ENCODE assay signal across 1 cellular context in the genomic region with DNA sequence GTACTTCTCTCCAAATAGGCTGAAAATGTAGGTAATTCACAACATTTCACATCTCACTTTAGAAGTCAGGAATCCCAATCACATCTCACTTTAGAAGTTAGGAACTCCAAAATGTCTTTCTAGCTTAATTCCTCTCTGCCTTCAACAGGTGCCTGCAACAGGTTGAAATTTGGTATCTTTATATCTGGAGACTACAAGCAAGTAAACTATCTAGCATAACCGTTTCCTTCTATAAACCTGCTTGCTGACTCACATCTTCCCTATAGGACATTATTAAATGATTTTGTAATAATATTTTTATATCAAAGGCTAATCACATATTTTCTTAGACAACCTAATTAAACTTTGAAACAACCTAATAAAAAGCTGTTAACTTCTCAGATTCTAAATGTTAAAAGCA.
TF ChIP-seq lines count a peak whose summit lies in the region.

No MANE protein-coding gene starts in this region.

TF ChIP-seq in GM23338, 12 proteins besides CTCF, POLR2A, EP300 and RAD21 (continued from another document):
- TF ChIP-seq, protein P1, sequence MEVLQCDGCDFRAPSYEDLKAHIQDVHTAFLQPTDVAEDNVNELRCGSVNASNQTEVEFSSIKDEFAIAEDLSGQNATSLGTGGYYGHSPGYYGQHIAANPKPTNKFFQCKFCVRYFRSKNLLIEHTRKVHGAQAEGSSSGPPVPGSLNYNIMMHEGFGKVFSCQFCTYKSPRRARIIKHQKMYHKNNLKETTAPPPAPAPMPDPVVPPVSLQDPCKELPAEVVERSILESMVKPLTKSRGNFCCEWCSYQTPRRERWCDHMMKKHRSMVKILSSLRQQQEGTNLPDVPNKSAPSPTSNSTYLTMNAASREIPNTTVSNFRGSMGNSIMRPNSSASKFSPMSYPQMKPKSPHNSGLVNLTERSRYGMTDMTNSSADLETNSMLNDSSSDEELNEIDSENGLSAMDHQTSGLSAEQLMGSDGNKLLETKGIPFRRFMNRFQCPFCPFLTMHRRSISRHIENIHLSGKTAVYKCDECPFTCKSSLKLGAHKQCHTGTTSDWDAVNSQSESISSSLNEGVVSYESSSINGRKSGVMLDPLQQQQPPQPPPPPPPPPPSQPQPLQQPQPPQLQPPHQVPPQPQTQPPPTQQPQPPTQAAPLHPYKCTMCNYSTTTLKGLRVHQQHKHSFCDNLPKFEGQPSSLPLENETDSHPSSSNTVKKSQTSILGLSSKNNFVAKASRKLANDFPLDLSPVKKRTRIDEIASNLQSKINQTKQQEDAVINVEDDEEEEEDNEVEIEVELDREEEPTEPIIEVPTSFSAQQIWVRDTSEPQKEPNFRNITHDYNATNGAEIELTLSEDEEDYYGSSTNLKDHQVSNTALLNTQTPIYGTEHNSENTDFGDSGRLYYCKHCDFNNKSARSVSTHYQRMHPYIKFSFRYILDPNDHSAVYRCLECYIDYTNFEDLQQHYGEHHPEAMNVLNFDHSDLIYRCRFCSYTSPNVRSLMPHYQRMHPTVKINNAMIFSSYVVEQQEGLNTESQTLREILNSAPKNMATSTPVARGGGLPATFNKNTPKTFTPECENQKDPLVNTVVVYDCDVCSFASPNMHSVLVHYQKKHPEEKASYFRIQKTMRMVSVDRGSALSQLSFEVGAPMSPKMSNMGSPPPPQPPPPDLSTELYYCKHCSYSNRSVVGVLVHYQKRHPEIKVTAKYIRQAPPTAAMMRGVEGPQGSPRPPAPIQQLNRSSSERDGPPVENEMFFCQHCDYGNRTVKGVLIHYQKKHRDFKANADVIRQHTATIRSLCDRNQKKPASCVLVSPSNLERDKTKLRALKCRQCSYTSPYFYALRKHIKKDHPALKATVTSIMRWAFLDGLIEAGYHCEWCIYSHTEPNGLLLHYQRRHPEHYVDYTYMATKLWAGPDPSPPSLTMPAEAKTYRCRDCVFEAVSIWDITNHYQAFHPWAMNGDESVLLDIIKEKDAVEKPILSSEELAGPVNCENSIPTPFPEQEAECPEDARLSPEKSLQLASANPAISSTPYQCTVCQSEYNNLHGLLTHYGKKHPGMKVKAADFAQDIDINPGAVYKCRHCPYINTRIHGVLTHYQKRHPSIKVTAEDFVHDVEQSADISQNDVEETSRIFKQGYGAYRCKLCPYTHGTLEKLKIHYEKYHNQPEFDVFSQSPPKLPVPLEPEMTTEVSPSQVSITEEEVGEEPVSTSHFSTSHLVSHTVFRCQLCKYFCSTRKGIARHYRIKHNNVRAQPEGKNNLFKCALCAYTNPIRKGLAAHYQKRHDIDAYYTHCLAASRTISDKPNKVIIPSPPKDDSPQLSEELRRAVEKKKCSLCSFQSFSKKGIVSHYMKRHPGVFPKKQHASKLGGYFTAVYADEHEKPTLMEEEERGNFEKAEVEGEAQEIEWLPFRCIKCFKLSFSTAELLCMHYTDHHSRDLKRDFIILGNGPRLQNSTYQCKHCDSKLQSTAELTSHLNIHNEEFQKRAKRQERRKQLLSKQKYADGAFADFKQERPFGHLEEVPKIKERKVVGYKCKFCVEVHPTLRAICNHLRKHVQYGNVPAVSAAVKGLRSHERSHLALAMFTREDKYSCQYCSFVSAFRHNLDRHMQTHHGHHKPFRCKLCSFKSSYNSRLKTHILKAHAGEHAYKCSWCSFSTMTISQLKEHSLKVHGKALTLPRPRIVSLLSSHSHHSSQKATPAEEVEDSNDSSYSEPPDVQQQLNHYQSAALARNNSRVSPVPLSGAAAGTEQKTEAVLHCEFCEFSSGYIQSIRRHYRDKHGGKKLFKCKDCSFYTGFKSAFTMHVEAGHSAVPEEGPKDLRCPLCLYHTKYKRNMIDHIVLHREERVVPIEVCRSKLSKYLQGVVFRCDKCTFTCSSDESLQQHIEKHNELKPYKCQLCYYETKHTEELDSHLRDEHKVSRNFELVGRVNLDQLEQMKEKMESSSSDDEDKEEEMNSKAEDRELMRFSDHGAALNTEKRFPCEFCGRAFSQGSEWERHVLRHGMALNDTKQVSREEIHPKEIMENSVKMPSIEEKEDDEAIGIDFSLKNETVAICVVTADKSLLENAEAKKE (CRISPR knock-in tag; IDR thresholded peaks at IDR 0.05), result no peak
- TF ChIP-seq ZNF331 (CRISPR knock-in tag; IDR thresholded peaks at IDR 0.05; ENCODE audit: low read depth) (no peak), ZNF114 (CRISPR knock-in tag; IDR thresholded peaks at IDR 0.05) (no peak), STAT1 (IDR thresholded peaks at IDR 0.05; ENCODE audit: unreplicated experiment) (no peak), JUNB (IDR thresholded peaks at IDR 0.05; ENCODE audit: unreplicated experiment) (no peak), POLR2AphosphoS5 (IDR thresholded peaks at IDR 0.05; ENCODE audit: low read depth) (no peak), EZH2 (IDR thresholded peaks at IDR 0.05; ENCODE audit: low read depth, unreplicated experiment) (no peak), EZH2phosphoT487 (IDR thresholded peaks at IDR 0.05; ENCODE audit: unreplicated experiment) (no peak), CREB1 (CRISPR knock-in tag; IDR thresholded peaks at IDR 0.05; ENCODE audit: low read depth) (no peak)
- TF ChIP-seq, protein P2, sequence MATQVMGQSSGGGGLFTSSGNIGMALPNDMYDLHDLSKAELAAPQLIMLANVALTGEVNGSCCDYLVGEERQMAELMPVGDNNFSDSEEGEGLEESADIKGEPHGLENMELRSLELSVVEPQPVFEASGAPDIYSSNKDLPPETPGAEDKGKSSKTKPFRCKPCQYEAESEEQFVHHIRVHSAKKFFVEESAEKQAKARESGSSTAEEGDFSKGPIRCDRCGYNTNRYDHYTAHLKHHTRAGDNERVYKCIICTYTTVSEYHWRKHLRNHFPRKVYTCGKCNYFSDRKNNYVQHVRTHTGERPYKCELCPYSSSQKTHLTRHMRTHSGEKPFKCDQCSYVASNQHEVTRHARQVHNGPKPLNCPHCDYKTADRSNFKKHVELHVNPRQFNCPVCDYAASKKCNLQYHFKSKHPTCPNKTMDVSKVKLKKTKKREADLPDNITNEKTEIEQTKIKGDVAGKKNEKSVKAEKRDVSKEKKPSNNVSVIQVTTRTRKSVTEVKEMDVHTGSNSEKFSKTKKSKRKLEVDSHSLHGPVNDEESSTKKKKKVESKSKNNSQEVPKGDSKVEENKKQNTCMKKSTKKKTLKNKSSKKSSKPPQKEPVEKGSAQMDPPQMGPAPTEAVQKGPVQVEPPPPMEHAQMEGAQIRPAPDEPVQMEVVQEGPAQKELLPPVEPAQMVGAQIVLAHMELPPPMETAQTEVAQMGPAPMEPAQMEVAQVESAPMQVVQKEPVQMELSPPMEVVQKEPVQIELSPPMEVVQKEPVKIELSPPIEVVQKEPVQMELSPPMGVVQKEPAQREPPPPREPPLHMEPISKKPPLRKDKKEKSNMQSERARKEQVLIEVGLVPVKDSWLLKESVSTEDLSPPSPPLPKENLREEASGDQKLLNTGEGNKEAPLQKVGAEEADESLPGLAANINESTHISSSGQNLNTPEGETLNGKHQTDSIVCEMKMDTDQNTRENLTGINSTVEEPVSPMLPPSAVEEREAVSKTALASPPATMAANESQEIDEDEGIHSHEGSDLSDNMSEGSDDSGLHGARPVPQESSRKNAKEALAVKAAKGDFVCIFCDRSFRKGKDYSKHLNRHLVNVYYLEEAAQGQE (IDR thresholded peaks at IDR 0.05; ENCODE audit: unreplicated experiment), result no peak
- TF ChIP-seq, protein P3, sequence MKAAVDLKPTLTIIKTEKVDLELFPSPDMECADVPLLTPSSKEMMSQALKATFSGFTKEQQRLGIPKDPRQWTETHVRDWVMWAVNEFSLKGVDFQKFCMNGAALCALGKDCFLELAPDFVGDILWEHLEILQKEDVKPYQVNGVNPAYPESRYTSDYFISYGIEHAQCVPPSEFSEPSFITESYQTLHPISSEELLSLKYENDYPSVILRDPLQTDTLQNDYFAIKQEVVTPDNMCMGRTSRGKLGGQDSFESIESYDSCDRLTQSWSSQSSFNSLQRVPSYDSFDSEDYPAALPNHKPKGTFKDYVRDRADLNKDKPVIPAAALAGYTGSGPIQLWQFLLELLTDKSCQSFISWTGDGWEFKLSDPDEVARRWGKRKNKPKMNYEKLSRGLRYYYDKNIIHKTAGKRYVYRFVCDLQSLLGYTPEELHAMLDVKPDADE (IDR thresholded peaks at IDR 0.05), result no peak
